ENCODE assay signal across 27 cellular contexts in genomic region chr4:11261066-11261850, GRCh38.
"Had no signal": no experiment of that assay in that cellular context is flagged by ENCODE, and none has a peak within 500 bp of the region (broad histone marks: within the 10 kb centered on the region; RNA-seq: fewer than 3 reads in every experiment).

No MANE protein-coding gene starts in this region.

- H3K9me3 ChIP-seq: esophagus squamous epithelium had no signal

- DNase-seq: activated CD4-positive, alpha-beta memory T cell treated with anti-CD3 and anti-CD28 coated beads, Interleukin-2, amount 10 ng/mL, durations not matched to agents 7 days and 5 days; activated CD4-positive, alpha-beta T cell treated with anti-CD3 and anti-CD28 coated beads for 36 hours; activated CD4-positive, alpha-beta T cell treated with anti-CD3 and anti-CD28 coated beads, Interleukin-2, amount 10 ng/mL, durations not matched to agents 7 days and 5 days; activated CD4-positive, alpha-beta T cell treated with anti-CD3 and anti-CD28 coated beads, Interleukin-2, amount 50 U/mL, for 4 hours; activated CD4-positive, CD25-positive, alpha-beta regulatory T cell; activated CD4-positive, CD25-positive, alpha-beta regulatory T cell treated with anti-CD3 and anti-CD28 coated beads, Interleukin-2, amount 50 U/mL, for 72 hours; activated CD8-positive, alpha-beta memory T cell treated with anti-CD3 and anti-CD28 coated beads, Interleukin-2, amount 50 U/mL, for 48 hours; activated gamma-delta T cell; activated naive CD4-positive, alpha-beta T cell; activated naive CD4-positive, alpha-beta T cell treated with anti-CD3 and anti-CD28 coated beads, Interleukin-2, amount 10 ng/mL, durations not matched to agents 7 days and 5 days; activated naive CD8-positive, alpha-beta T cell treated with anti-CD3 and anti-CD28 coated beads, Interleukin-2, amount 10 ng/mL, durations not matched to agents 7 days and 5 days; activated T-cell treated with anti-CD3 and anti-CD28 coated beads for 4 hours; activated T-cell treated with anti-CD3 and anti-CD28 coated beads, Interleukin-2, amount 50 U/mL, for 24 hours; activated T-cell treated with anti-CD3 and anti-CD28 coated beads, Interleukin-2, amount 50 U/mL, for 72 hours; brain microvascular endothelial cell; cortex of kidney; dermis blood vessel endothelial cell; effector CD4-positive, alpha-beta T cell; effector memory CD8-positive, alpha-beta T cell; esophagus squamous epithelium; foreskin melanocyte; heart left ventricle; hypothalamus; T-helper 2 cell had no signal

- H3K4me1 Mint-ChIP-seq: activated CD4-positive, alpha-beta memory T cell treated with anti-CD3 and anti-CD28 coated beads, Interleukin-2, amount 10 ng/mL, durations not matched to agents 7 days and 5 days; activated CD4-positive, alpha-beta T cell treated with anti-CD3 and anti-CD28 coated beads for 36 hours; activated CD4-positive, alpha-beta T cell treated with anti-CD3 and anti-CD28 coated beads, Interleukin-2, amount 10 ng/mL, durations not matched to agents 7 days and 5 days; activated naive CD4-positive, alpha-beta T cell treated with anti-CD3 and anti-CD28 coated beads, Interleukin-2, amount 10 ng/mL, durations not matched to agents 7 days and 5 days; activated naive CD8-positive, alpha-beta T cell treated with anti-CD3 and anti-CD28 coated beads, Interleukin-2, amount 10 ng/mL, durations not matched to agents 7 days and 5 days had no signal

- H3K27me3 ChIP-seq: brain microvascular endothelial cell, esophagus squamous epithelium, gastroesophageal sphincter, heart left ventricle had no signal

- H3K4me1 ChIP-seq: esophagus squamous epithelium, gastroesophageal sphincter, heart left ventricle had no signal

- H3K9me3 Mint-ChIP-seq: activated CD4-positive, alpha-beta memory T cell treated with anti-CD3 and anti-CD28 coated beads, Interleukin-2, amount 10 ng/mL, durations not matched to agents 7 days and 5 days; activated CD4-positive, alpha-beta T cell treated with anti-CD3 and anti-CD28 coated beads, Interleukin-2, amount 10 ng/mL, durations not matched to agents 7 days and 5 days; activated naive CD4-positive, alpha-beta T cell treated with anti-CD3 and anti-CD28 coated beads, Interleukin-2, amount 10 ng/mL, durations not matched to agents 7 days and 5 days; activated naive CD8-positive, alpha-beta T cell treated with anti-CD3 and anti-CD28 coated beads, Interleukin-2, amount 10 ng/mL, durations not matched to agents 7 days and 5 days; activated T-cell treated with anti-CD3 and anti-CD28 coated beads, Interleukin-2, amount 50 U/mL, for 24 hours; activated T-cell treated with anti-CD3 and anti-CD28 coated beads, Interleukin-2, amount 50 U/mL, for 72 hours had no signal

- H3K36me3 Mint-ChIP-seq: activated naive CD4-positive, alpha-beta T cell treated with anti-CD3 and anti-CD28 coated beads, Interleukin-2, amount 10 ng/mL, durations not matched to agents 7 days and 5 days; activated naive CD4-positive, alpha-beta T cell treated with anti-CD3 and anti-CD28 coated beads, Interleukin-2, amount 50 U/mL, for 72 hours; activated naive CD8-positive, alpha-beta T cell treated with anti-CD3 and anti-CD28 coated beads, Interleukin-2, amount 10 ng/mL, durations not matched to agents 7 days and 5 days had no signal

- H3K27ac ChIP-seq: brain microvascular endothelial cell, epithelial cell of prostate, esophagus squamous epithelium, gastroesophageal sphincter, heart left ventricle had no signal

- H3K27ac Mint-ChIP-seq: activated CD4-positive, alpha-beta memory T cell treated with anti-CD3 and anti-CD28 coated beads, Interleukin-2, amount 10 ng/mL, durations not matched to agents 7 days and 5 days; activated CD4-positive, alpha-beta T cell treated with anti-CD3 and anti-CD28 coated beads for 36 hours; activated CD4-positive, alpha-beta T cell treated with anti-CD3 and anti-CD28 coated beads, Interleukin-2, amount 10 ng/mL, durations not matched to agents 7 days and 5 days; activated naive CD4-positive, alpha-beta T cell treated with anti-CD3 and anti-CD28 coated beads, Interleukin-2, amount 10 ng/mL, durations not matched to agents 7 days and 5 days; activated naive CD4-positive, alpha-beta T cell treated with anti-CD3 and anti-CD28 coated beads, Interleukin-2, amount 50 U/mL, for 72 hours; activated naive CD8-positive, alpha-beta T cell treated with anti-CD3 and anti-CD28 coated beads, Interleukin-2, amount 10 ng/mL, durations not matched to agents 7 days and 5 days; activated T-cell treated with anti-CD3 and anti-CD28 coated beads, Interleukin-2, amount 50 U/mL, for 24 hours; activated T-cell treated with anti-CD3 and anti-CD28 coated beads, Interleukin-2, amount 50 U/mL, for 72 hours; effector memory CD8-positive, alpha-beta T cell had no signal

- H3K4me3 Mint-ChIP-seq: activated CD4-positive, alpha-beta memory T cell treated with anti-CD3 and anti-CD28 coated beads, Interleukin-2, amount 10 ng/mL, durations not matched to agents 7 days and 5 days; activated CD4-positive, alpha-beta T cell treated with anti-CD3 and anti-CD28 coated beads for 36 hours; activated CD4-positive, alpha-beta T cell treated with anti-CD3 and anti-CD28 coated beads, Interleukin-2, amount 10 ng/mL, durations not matched to agents 7 days and 5 days; activated naive CD4-positive, alpha-beta T cell treated with anti-CD3 and anti-CD28 coated beads, Interleukin-2, amount 10 ng/mL, durations not matched to agents 7 days and 5 days; activated naive CD8-positive, alpha-beta T cell treated with anti-CD3 and anti-CD28 coated beads, Interleukin-2, amount 10 ng/mL, durations not matched to agents 7 days and 5 days; activated T-cell treated with anti-CD3 and anti-CD28 coated beads, Interleukin-2, amount 50 U/mL, for 24 hours; activated T-cell treated with anti-CD3 and anti-CD28 coated beads, Interleukin-2, amount 50 U/mL, for 72 hours; effector memory CD8-positive, alpha-beta T cell had no signal

- H3K36me3 ChIP-seq: brain microvascular endothelial cell, esophagus squamous epithelium, gastroesophageal sphincter, heart left ventricle had no signal

- H3K27me3 Mint-ChIP-seq: activated CD4-positive, alpha-beta memory T cell treated with anti-CD3 and anti-CD28 coated beads, Interleukin-2, amount 10 ng/mL, durations not matched to agents 7 days and 5 days; activated CD4-positive, alpha-beta T cell treated with anti-CD3 and anti-CD28 coated beads, Interleukin-2, amount 10 ng/mL, durations not matched to agents 7 days and 5 days; activated naive CD4-positive, alpha-beta T cell treated with anti-CD3 and anti-CD28 coated beads, Interleukin-2, amount 10 ng/mL, durations not matched to agents 7 days and 5 days; activated T-cell treated with anti-CD3 and anti-CD28 coated beads, Interleukin-2, amount 50 U/mL, for 24 hours; effector memory CD8-positive, alpha-beta T cell had no signal

- H3K4me3 ChIP-seq: esophagus squamous epithelium, gastroesophageal sphincter, heart left ventricle had no signal
